ENCODE assay signal across 8 cellular contexts in the genomic region with DNA sequence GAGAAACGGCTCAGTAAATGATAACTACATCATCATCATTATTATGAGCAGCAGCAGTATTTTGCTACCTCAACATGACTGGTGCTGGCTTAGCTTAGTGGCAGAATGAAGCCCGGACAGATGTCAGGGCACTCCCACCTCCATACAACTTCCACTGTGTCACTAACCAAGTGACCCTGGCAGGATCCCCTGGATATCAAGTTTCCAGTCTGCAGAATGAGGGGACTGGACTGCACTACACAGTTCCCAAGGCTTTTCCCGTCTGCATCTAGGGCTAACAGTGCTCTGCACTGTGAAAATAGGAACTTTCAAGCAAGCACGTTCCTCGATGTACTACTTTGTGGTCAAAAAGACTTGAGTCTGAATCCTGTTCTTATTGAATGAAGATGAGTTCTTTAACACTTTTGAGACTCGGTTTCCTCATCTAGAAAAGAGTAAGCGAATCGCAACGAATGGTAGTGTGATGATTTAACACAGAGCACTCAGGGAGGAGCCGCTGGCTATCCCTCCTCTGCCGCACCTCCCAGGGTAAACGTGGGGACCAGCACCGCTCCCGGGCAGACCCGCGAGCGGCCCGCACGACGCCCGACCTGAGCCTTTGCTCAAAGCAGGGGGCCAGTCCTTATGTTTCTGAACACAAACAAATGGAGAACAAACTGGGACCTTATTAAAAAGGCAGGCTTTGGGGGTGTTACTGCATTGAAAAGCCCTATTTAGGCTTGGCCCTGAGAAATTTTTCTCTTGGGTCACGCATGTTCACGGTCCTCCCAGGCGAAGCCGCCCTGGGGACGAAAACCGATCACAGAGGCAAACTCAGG. TPM values are rescaled to one million over a fixed set of nuclear protein-coding genes. Genes with fewer than 3 reads are reported as not detected.
DNase-seq lines count a peak whose midpoint lies in the region; ATAC-seq and TF ChIP-seq lines count a peak whose summit lies in the region.

No MANE protein-coding gene starts in this region.

- H3K4me1 ChIP-seq in HEK293 (ENCODE audit: control insufficient read depth, insufficient read depth, low read length) = peaks cover 3% of the 10 kb centered on the region; the same call in 1 of the 2 replicates
- peaks cover 11% of the 10 kb centered on the region for H3K4me1 ChIP-seq in hepatocyte (ENCODE audit: insufficient read depth)
- H3K4me1 ChIP-seq in smooth muscle cell (ENCODE audit: low read depth) = peaks cover 38% of the 10 kb centered on the region

- no peak for ATAC-seq in activated T-cell treated with anti-CD3 and anti-CD28 coated beads, Interleukin-2, amount 50 U/mL, for 72 hours (replicated peaks in 1 of 2)
- ATAC-seq in HG03159 (IDR thresholded peaks at IDR 0.05; ENCODE audit: unreplicated experiment) = no peak

- H3K9me3 ChIP-seq in AG04450 (ENCODE audit: control insufficient read depth, insufficient read depth, low read length) = no peaks in the 10 kb centered on the region
- H3K9me3 ChIP-seq in HEK293 (ENCODE audit: control insufficient read depth, insufficient read depth, low read depth, low read length) = no peaks in the 10 kb centered on the region
- no peaks in the 10 kb centered on the region for H3K9me3 ChIP-seq in hepatocyte (ENCODE audit: low read depth)
- no peaks in the 10 kb centered on the region for H3K9me3 ChIP-seq in smooth muscle cell (replicated peaks; ENCODE audit: low read depth)

- H4K20me1 ChIP-seq in hepatocyte (ENCODE audit: insufficient read depth, poor library complexity, severe bottlenecking) = no peaks in the 10 kb centered on the region
- H4K20me1 ChIP-seq in smooth muscle cell (ENCODE audit: low read depth) = peaks cover 7% of the 10 kb centered on the region

- H3K79me2 ChIP-seq in hepatocyte (no peaks in the 10 kb centered on the region), smooth muscle cell (ENCODE audit: low read depth) (no peaks in the 10 kb centered on the region)

- peak overlapping the region; percentile 82 for H3K9ac ChIP-seq in smooth muscle cell (ENCODE audit: low read depth)

- H3K27ac ChIP-seq in AG04450 (ENCODE audit: low read depth, low read length) (no peak overlapping the region), HEK293 (ENCODE audit: extremely low read depth, low read depth, low read length) (no peak overlapping the region; the same call in 1 of the 2 replicates), hepatocyte (no peak overlapping the region), smooth muscle cell (ENCODE audit: low read depth) (peak overlapping the region; percentile 91)

- no peak for DNase-seq in AG04450 (ENCODE audit: low read depth, low spot score)
- DNase-seq in activated T-cell treated with anti-CD3 and anti-CD28 coated beads, Interleukin-2, amount 50 U/mL, for 72 hours = peak in 1 of 2 donors; percentile 8
- no peak for DNase-seq in hepatocyte (ENCODE audit: low spot score)
- no peak for DNase-seq in smooth muscle cell (lab: John Stamatoyannopoulos, UW; ENCODE audit: unreplicated experiment)
- DNase-seq in medulla oblongata (ENCODE audit: extremely low spot score) = no peak
- DNase-seq in GDM1 (lab: John Stamatoyannopoulos, UW) = no peak

- H3K4me1 Mint-ChIP-seq in activated T-cell treated with anti-CD3 and anti-CD28 coated beads, Interleukin-2, amount 50 U/mL, for 72 hours (ENCODE audit: low read depth) = peaks cover 18% of the 10 kb centered on the region

- no peak overlapping the region for H3K27ac Mint-ChIP-seq in activated T-cell treated with anti-CD3 and anti-CD28 coated beads, Interleukin-2, amount 50 U/mL, for 72 hours

- H3K36me3 Mint-ChIP-seq in activated T-cell treated with anti-CD3 and anti-CD28 coated beads, Interleukin-2, amount 50 U/mL, for 72 hours (ENCODE audit: insufficient read depth in 2 of 2) = no peaks in the 10 kb centered on the region

- CTCF ChIA-PET in AG04450 (lab: Charles Lee) = no interaction called here
- CTCF ChIA-PET in HEK293 (lab: Yijun Ruan, JAX) = interaction anchor here (0.5 kb wide), 2 partner anchors 22 to 433 kb away, joined by 3 to 4 read pairs; no protein-coding TSS in a partner anchor

- H3K36me3 ChIP-seq in HEK293 (ENCODE audit: control insufficient read depth in 2 of 2, insufficient read depth in 1 of 2, low read length in 2 of 2) (peaks cover 0 to 3% of the 10 kb centered on the region in 2 experiments; a peak in 1 of 3 replicates), hepatocyte (replicated peaks; ENCODE audit: insufficient read depth, low read depth) (no peaks in the 10 kb centered on the region), smooth muscle cell (ENCODE audit: low read depth) (no peaks in the 10 kb centered on the region)

- peak overlapping the region; percentile 84 to 89 for H3K4me3 Mint-ChIP-seq in activated T-cell treated with anti-CD3 and anti-CD28 coated beads, Interleukin-2, amount 50 U/mL, for 72 hours

- H3K4me2 ChIP-seq in hepatocyte (peak overlapping the region; percentile 94), smooth muscle cell (peak overlapping the region; percentile 98)

- peaks cover 41% of the 10 kb centered on the region for H3K27me3 Mint-ChIP-seq in activated T-cell treated with anti-CD3 and anti-CD28 coated beads, Interleukin-2, amount 50 U/mL, for 72 hours (ENCODE audit: low read depth)

- H3K4me3 ChIP-seq in AG04450 (ENCODE audit: low read depth, low read length) (peak overlapping the region; percentile 71), HEK293 (ENCODE audit: low read depth, low read length) (peak overlapping the region; percentile 74), hepatocyte (peak overlapping the region; percentile 88), smooth muscle cell (peak overlapping the region; percentile 89)

- no peaks in the 10 kb centered on the region for H3K9me3 Mint-ChIP-seq in activated T-cell treated with anti-CD3 and anti-CD28 coated beads, Interleukin-2, amount 50 U/mL, for 72 hours

- POLR2A ChIA-PET in AG04450 (lab: Yijun Ruan, JAX) (interaction anchor here (1.5 kb wide), 1 partner anchor 112 kb away, joined by 6 read pairs; a partner anchor contains a TSS), HEK293 (lab: Yijun Ruan, JAX) (interaction anchor here (0.6 to 1.8 kb wide), 5 partner anchors 9 to 117 kb away, joined by 3 to 13 read pairs (median 3); no protein-coding TSS in a partner anchor)

- TF ChIP-seq CTCF in AG04450 (IDR thresholded peaks at IDR 0.05; ENCODE audit: low read depth, low read length) (no peak), HEK293 (tag by site-specific recombination; IDR thresholded peaks at IDR 0.05) (no peak), hepatocyte (IDR thresholded peaks at IDR 0.05; ENCODE audit: poor library complexity) (no peak), smooth muscle cell (IDR thresholded peaks at IDR 0.05; ENCODE audit: borderline replicate concordance, insufficient read depth, poor library complexity, severe bottlenecking) (no peak)

- H3K27me3 ChIP-seq in AG04450 (ENCODE audit: control insufficient read depth, insufficient read depth, low read length) (no peaks in the 10 kb centered on the region), hepatocyte (no peaks in the 10 kb centered on the region), smooth muscle cell (ENCODE audit: low read depth) (no peaks in the 10 kb centered on the region)

- H3K9me2 ChIP-seq in hepatocyte (replicated peaks; ENCODE audit: insufficient read depth) = no peaks in the 10 kb centered on the region

- peak overlapping the region; percentile 95 for H2AFZ ChIP-seq in hepatocyte
- peak overlapping the region; percentile 81 for H2AFZ ChIP-seq in smooth muscle cell (ENCODE audit: low read depth)

- 17% methylated on average over 27 of the region's 27 CpGs for WGBS in hepatocyte (ENCODE audit: low lambda C conversion rate, missing lambda C conversion rate)
- WGBS in smooth muscle cell (ENCODE audit: low lambda C conversion rate) = 8% methylated on average over 27 of the region's 27 CpGs

- peaks cover 21% of the 10 kb centered on the region for H3F3A ChIP-seq in smooth muscle cell (ENCODE audit: low read depth)

TF ChIP-seq in HEK293, 187 proteins besides CTCF, POLR2A, EP300 and RAD21 (continues in another document):
- TF ChIP-seq KLF1 (tag by site-specific recombination; IDR thresholded peaks at IDR 0.05) = no peak
- peak; percentile 52; the same call in 1 of the 2 replicates for TF ChIP-seq ZBTB20 (tag by site-specific recombination; IDR thresholded peaks at IDR 0.05)
- TF ChIP-seq, protein P1, sequence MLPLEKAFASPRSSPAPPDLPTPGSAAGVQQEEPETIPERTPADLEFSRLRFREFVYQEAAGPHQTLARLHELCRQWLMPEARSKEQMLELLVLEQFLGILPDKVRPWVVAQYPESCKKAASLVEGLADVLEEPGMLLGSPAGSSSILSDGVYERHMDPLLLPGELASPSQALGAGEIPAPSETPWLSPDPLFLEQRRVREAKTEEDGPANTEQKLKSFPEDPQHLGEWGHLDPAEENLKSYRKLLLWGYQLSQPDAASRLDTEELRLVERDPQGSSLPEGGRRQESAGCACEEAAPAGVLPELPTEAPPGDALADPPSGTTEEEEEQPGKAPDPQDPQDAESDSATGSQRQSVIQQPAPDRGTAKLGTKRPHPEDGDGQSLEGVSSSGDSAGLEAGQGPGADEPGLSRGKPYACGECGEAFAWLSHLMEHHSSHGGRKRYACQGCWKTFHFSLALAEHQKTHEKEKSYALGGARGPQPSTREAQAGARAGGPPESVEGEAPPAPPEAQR (tag by site-specific recombination; IDR thresholded peaks at IDR 0.05) = no peak
- TF ChIP-seq ZNF610 (tag by site-specific recombination; IDR thresholded peaks at IDR 0.05; ENCODE audit: borderline replicate concordance) = no peak
- TF ChIP-seq ZNF341 (tag by site-specific recombination; IDR thresholded peaks at IDR 0.05; ENCODE audit: low read depth) = peak; percentile 23
- peak; percentile 98 for TF ChIP-seq ZNF335 (tag by site-specific recombination; conservative IDR thresholded peaks at IDR 0.05)
- no peak for TF ChIP-seq ZNF76 (tag by site-specific recombination; IDR thresholded peaks at IDR 0.05; ENCODE audit: borderline replicate concordance, low read depth)
- TF ChIP-seq ZBTB17 (tag by site-specific recombination; IDR thresholded peaks at IDR 0.05) = peak; percentile 86
- TF ChIP-seq GLIS1 (tag by site-specific recombination; IDR thresholded peaks at IDR 0.05) = peak; percentile 43

RNA-seq across cellular contexts. Expression of a gene that starts 0.9 kb away (rescaled TPM):
- polyA plus RNA-seq in AG04450 (2011; rRNA removed) (6.6 and 8.0 TPM in 2 replicates), hepatocyte (3.7 and 6.1 TPM in 2 replicates), smooth muscle cell (4.7 and 4.8 TPM in 2 replicates)
- 16.7 and 20.5 TPM in 2 replicates for polyA minus RNA-seq in AG04450 (2011; rRNA and poly(A)+ RNA removed)
- total RNA-seq in activated T-cell treated with anti-CD3 and anti-CD28 coated beads, Interleukin-2, amount 50 U/mL, for 72 hours = 1 to 10 TPM in 1 of 2 donors, under 1 TPM in 1; 0.99 to 2.1 TPM
- total RNA-seq in hepatocyte (2.2 and 4.3 TPM in 2 replicates), smooth muscle cell (6.4 and 9.0 TPM in 2 replicates)
